ENCODE assay signal across 30 cellular contexts in the genomic region with DNA sequence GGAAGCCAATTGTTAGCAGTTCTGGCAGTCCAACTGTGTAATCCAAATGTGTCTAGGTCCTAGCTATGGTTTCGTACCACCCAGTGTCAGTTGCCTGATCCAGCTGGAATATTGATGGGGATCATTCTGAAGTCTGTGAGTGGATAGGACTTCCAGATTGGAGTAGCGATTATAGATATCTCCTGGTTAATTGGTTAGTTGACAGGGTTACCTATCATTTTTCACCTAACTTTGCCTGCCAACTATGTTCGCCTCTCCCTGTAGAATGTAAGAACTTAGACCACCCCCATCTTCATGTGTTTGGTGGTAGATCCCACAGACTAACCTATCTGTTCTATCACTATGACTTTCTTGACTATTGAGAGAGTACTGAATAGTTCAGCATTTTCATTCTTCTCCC. TPM values are rescaled to one million over a fixed set of nuclear protein-coding genes. Genes with fewer than 3 reads are reported as not detected.
"Had no signal": no experiment of that assay in that cellular context is flagged by ENCODE, and none has a peak within 500 bp of the region (broad histone marks: within the 10 kb centered on the region; RNA-seq: fewer than 3 reads in every experiment).

No MANE protein-coding gene starts in this region.

- H3K27ac ChIP-seq: neutrophil, ovary, parathyroid adenoma, psoas muscle, right lobe of liver, sigmoid colon, stomach, thoracic aorta, thyroid gland, tibial nerve, upper lobe of left lung, uterus had no signal

- FAIRE-seq: small intestine had no signal

- H3K79me2 ChIP-seq: parathyroid adenoma had no signal

- H3K27ac Mint-ChIP-seq: naive thymus-derived CD8-positive, alpha-beta T cell; natural killer cell treated with Interleukin-12 subunit alpha and Interleukin-12 subunit beta and Interleukin-15 and Interleukin-18, amount 100 ng/mL, for 72 hours; nephron progenitor cell; progenitor cell of endocrine pancreas; stimulated activated effector memory CD8-positive, alpha-beta T cell treated with anti-CD3 and anti-CD28 coated beads, Interleukin-12 subunit alpha, Interleukin-12 subunit beta, amount 100 ng/mL, for 72 hours; stimulated activated naive B cell treated with anti-CD40 and anti-IgM and Interleukin-4, amounts not matched to agents 10 μg/mL and 1 μg/mL and 100 μg/mL, for 72 hours; stimulated activated naive CD8-positive, alpha-beta T cell treated with anti-CD3 and anti-CD28 coated beads, Interleukin-15, Interleukin-2, amounts not matched to agents 100 ng/mL and 50 ng/mL, for 24 hours had no signal

- H3K4me1 ChIP-seq: parathyroid adenoma, psoas muscle, right lobe of liver, stomach, thyroid gland, tibial nerve, uterus had no signal

- H2AFZ ChIP-seq: parathyroid adenoma had no signal

- DNase-seq: naive thymus-derived CD8-positive, alpha-beta T cell; nephron progenitor cell; nucleus accumbens; ovary; posterior cingulate gyrus; psoas muscle; right cardiac atrium; right lobe of liver; sigmoid colon; small intestine; stimulated activated CD4-positive, alpha-beta T cell treated with anti-CD3 and anti-CD28 coated beads, Interleukin-15, amount 100 ng/mL, for 24 hours; stimulated activated CD4-positive, alpha-beta T cell treated with anti-CD3 and anti-CD28 coated beads, Interleukin-2, amount 100 ng/mL, for 24 hours; stimulated activated CD4-positive, alpha-beta T cell treated with anti-CD3 and anti-CD28 coated beads, Interleukin-2, amount 100 ng/mL, for 48 hours; stimulated activated CD4-positive, alpha-beta T cell treated with anti-CD3 and anti-CD28 coated beads, Interleukin-4, amount 100 ng/mL, for 24 hours; stimulated activated naive B cell treated with anti-CD40 and anti-IgM and Interleukin-4, amounts not matched to agents 10 μg/mL and 1 μg/mL and 100 μg/mL, for 72 hours; stimulated activated naive CD4-positive, alpha-beta T cell treated with Interleukin-2 at 50 U/mL for 16 hours; stomach; thyroid gland; trophoblast cell; upper lobe of left lung; uterus had no signal

- H3K9me3 Mint-ChIP-seq: nephron progenitor cell had no signal

- H3K4me3 Mint-ChIP-seq: naive thymus-derived CD8-positive, alpha-beta T cell; natural killer cell treated with Interleukin-12 subunit alpha and Interleukin-12 subunit beta and Interleukin-15 and Interleukin-18, amount 100 ng/mL, for 72 hours; nephron progenitor cell; neural crest cell; stimulated activated effector memory CD8-positive, alpha-beta T cell treated with anti-CD3 and anti-CD28 coated beads, Interleukin-12 subunit alpha, Interleukin-12 subunit beta, amount 100 ng/mL, for 72 hours; stimulated activated naive B cell treated with anti-CD40 and anti-IgM and Interleukin-4, amounts not matched to agents 10 μg/mL and 1 μg/mL and 100 μg/mL, for 72 hours; stimulated activated naive CD8-positive, alpha-beta T cell treated with anti-CD3 and anti-CD28 coated beads, Interleukin-15, Interleukin-2, amounts not matched to agents 100 ng/mL and 50 ng/mL, for 24 hours had no signal

- H3K9me3 ChIP-seq: neutrophil, ovary, psoas muscle, right lobe of liver, sigmoid colon, stomach, thoracic aorta, thyroid gland, tibial nerve, upper lobe of left lung, uterus had no signal

- H3K27me3 Mint-ChIP-seq: natural killer cell treated with Interleukin-12 subunit alpha and Interleukin-12 subunit beta and Interleukin-15 and Interleukin-18, amount 100 ng/mL, for 72 hours; progenitor cell of endocrine pancreas; stimulated activated naive B cell treated with anti-CD40 and anti-IgM and Interleukin-4, amounts not matched to agents 10 μg/mL and 1 μg/mL and 100 μg/mL, for 72 hours; stimulated activated naive CD8-positive, alpha-beta T cell treated with anti-CD3 and anti-CD28 coated beads, Interleukin-15, Interleukin-2, amounts not matched to agents 100 ng/mL and 50 ng/mL, for 24 hours had no signal

- H3K27me3 ChIP-seq: neutrophil, ovary, right lobe of liver, sigmoid colon, stomach, thyroid gland, tibial nerve, upper lobe of left lung, uterus had no signal

- H3K4me3 ChIP-seq: ovary, psoas muscle, right lobe of liver, sigmoid colon, stomach, thoracic aorta, thyroid gland, tibial nerve, upper lobe of left lung, uterus had no signal

- H3K9ac ChIP-seq: parathyroid adenoma had no signal

- H3K36me3 ChIP-seq: neutrophil, ovary, right lobe of liver, sigmoid colon, stomach, thoracic aorta, thyroid gland, uterus had no signal

- H3K4me1 Mint-ChIP-seq: naive thymus-derived CD8-positive, alpha-beta T cell; stimulated activated effector memory CD8-positive, alpha-beta T cell treated with anti-CD3 and anti-CD28 coated beads, Interleukin-12 subunit alpha, Interleukin-12 subunit beta, amount 100 ng/mL, for 72 hours; stimulated activated naive B cell treated with anti-CD40 and anti-IgM and Interleukin-4, amounts not matched to agents 10 μg/mL and 1 μg/mL and 100 μg/mL, for 72 hours had no signal

- ATAC-seq: naive thymus-derived CD8-positive, alpha-beta T cell; psoas muscle; right cardiac atrium; right lobe of liver; stimulated activated effector memory CD8-positive, alpha-beta T cell treated with anti-CD3 and anti-CD28 coated beads, Interleukin-12 subunit alpha, Interleukin-12 subunit beta, amount 100 ng/mL, for 72 hours; stimulated activated naive B cell treated with anti-CD40 and anti-IgM and Interleukin-4, amounts not matched to agents 10 μg/mL and 1 μg/mL and 100 μg/mL, for 72 hours had no signal

- H3K36me3 Mint-ChIP-seq: natural killer cell treated with Interleukin-12 subunit alpha and Interleukin-12 subunit beta and Interleukin-15 and Interleukin-18, amount 100 ng/mL, for 72 hours; stimulated activated effector memory CD8-positive, alpha-beta T cell treated with anti-CD3 and anti-CD28 coated beads, Interleukin-12 subunit alpha, Interleukin-12 subunit beta, amount 100 ng/mL, for 72 hours; stimulated activated naive B cell treated with anti-CD40 and anti-IgM and Interleukin-4, amounts not matched to agents 10 μg/mL and 1 μg/mL and 100 μg/mL, for 72 hours had no signal

RNA-seq across cellular contexts. Expression of a gene that starts 59.9 kb away (rescaled TPM):
- total RNA-seq: naive thymus-derived CD8-positive, alpha-beta T cell; natural killer cell treated with Interleukin-12 subunit alpha and Interleukin-12 subunit beta and Interleukin-15 and Interleukin-18, amount 100 ng/mL, for 72 hours; progenitor cell of endocrine pancreas had no signal
- polyA plus RNA-seq: naive thymus-derived CD8-positive, alpha-beta T cell had no signal
